In genomic region chr3:9316881-9317341, GRCh38 we compare ENCODE assay signal across 8 cellular contexts. TPM values are rescaled to one million over a fixed set of nuclear protein-coding genes. Genes with fewer than 3 reads are reported as not detected.
A peak's percentile ranks its signal among the peaks of the same experiment; 100 is the strongest.
DNase-seq lines count a peak whose midpoint lies in the region; ATAC-seq and TF ChIP-seq lines count a peak whose summit lies in the region.

No MANE protein-coding gene starts in this region.

- H2AFZ ChIP-seq in OCI-LY7 (ENCODE audit: low read length): no peak overlapping the region

- H3K4me3 ChIP-seq in skeletal muscle cell (ENCODE audit: low read depth, low read length) (peak overlapping the region; percentile 31), OCI-LY7 (ENCODE audit: low read depth, low read length, poor library complexity, severe bottlenecking) (no peak overlapping the region)

- DNase-seq in G401 (ENCODE audit: low spot score): peak; percentile 43
- peak in 48 of 61 donors; percentile 3 to 77 (median 35) for DNase-seq in caudate nucleus (lab: John Stamatoyannopoulos, UW)
- DNase-seq in iris pigment epithelial cell (ENCODE audit: low read depth): peak; percentile 42
- DNase-seq in skeletal muscle cell (ENCODE audit: low read depth): peak; percentile 35
- DNase-seq in OCI-LY7 (ENCODE audit: low spot score): no peak
- DNase-seq in SKM-1 (lab: John Stamatoyannopoulos, UW; ENCODE audit: unreplicated experiment): no peak
- DNase-seq in NCI-H187 (lab: John Stamatoyannopoulos, UW): no peak

- no peak for TF ChIP-seq CTCF in OCI-LY7 (conservative IDR thresholded peaks at IDR 0.05; ENCODE audit: low read length)

- POLR2A ChIA-PET in OCI-LY7 (lab: Charles Lee): no interaction called here

- H3K27ac ChIP-seq in caudate nucleus (ENCODE audit: low read depth, low read length): peak overlapping the region; percentile 42
- H3K27ac ChIP-seq in OCI-LY7 (ENCODE audit: low read depth, low read length, poor library complexity, severe bottlenecking): no peak overlapping the region

- H3K36me3 ChIP-seq in OCI-LY7 (ENCODE audit: insufficient read depth, low read length): no peaks in the 10 kb centered on the region

- no peak overlapping the region for H3K4me2 ChIP-seq in OCI-LY7 (ENCODE audit: low read length)

- intact Hi-C loops in OCI-LY7 (cut with micrococcal nuclease; ENCODE audit: unreplicated experiment): no loop called here

- BruUV-seq in OCI-LY7 (replicated peaks; lab: Mats Ljungman, UMichigan): no TSS peak

- H3K4me1 ChIP-seq in OCI-LY7 (ENCODE audit: insufficient read depth, low read length, poor library complexity, severe bottlenecking): no peaks in the 10 kb centered on the region

- CTCF ChIA-PET in OCI-LY7 (lab: Charles Lee; ENCODE audit: unreplicated experiment): no interaction called here

- no peak for ATAC-seq in HG03108 (IDR thresholded peaks at IDR 0.05; ENCODE audit: unreplicated experiment)

- H3K9me2 ChIP-seq in OCI-LY7 (ENCODE audit: insufficient read depth, low read length): no peaks in the 10 kb centered on the region

- H3K9me3 ChIP-seq in OCI-LY7 (ENCODE audit: low read length): no peaks in the 10 kb centered on the region

- no peaks in the 10 kb centered on the region for H3K79me2 ChIP-seq in OCI-LY7 (ENCODE audit: insufficient read depth, low read depth, low read length)

- no peaks in the 10 kb centered on the region for H4K20me1 ChIP-seq in OCI-LY7 (ENCODE audit: insufficient read depth, low read length)

- in situ Hi-C loops in G401 (cut with HindIII; ENCODE audit: low sequenced_read_pairs): no loop called here

RNA-seq across cellular contexts. Expression of gene THUMPD3, which starts 45.9 kb away (rescaled TPM):
- 27.5 and 32.0 TPM in 2 replicates for total RNA-seq in G401 (2014; rRNA removed; shearing (Covaris generic))
- 12.4 and 20.7 TPM in 2 replicates for total RNA-seq in OCI-LY7 (2014; rRNA removed; shearing (Covaris generic))
- total RNA-seq in OCI-LY7 (2022): 57.0 and 58.8 TPM in 2 replicates

Comparison
In these comparisons a context has a peak if more than half of its experiments do, and no peak if none do; other contexts are left out.
1. DNase-seq: peak in G401 (single experiment), caudate nucleus (48 of 61), iris pigment epithelial cell (single experiment) and skeletal muscle cell (single experiment); none in OCI-LY7 (single experiment), SKM-1 (single experiment) and NCI-H187 (0 of 2).